Comparison of ENCODE assay signal across 8 cellular contexts in genomic region chr19:9835507-9835949, GRCh38. TPM values are rescaled to one million over a fixed set of nuclear protein-coding genes. Genes with fewer than 3 reads are reported as not detected.
A peak's percentile ranks its signal among the peaks of the same experiment; 100 is the strongest.
DNase-seq lines count a peak whose midpoint lies in the region; ATAC-seq and TF ChIP-seq lines count a peak whose summit lies in the region.

No MANE protein-coding gene starts in this region.

- POLR2A ChIA-PET in CD4-positive, alpha-beta memory T cell (lab: Charles Lee; ENCODE audit: partially characterized antibody): interaction anchor here (0.7 to 4.1 kb wide), 7 partner anchors 8 to 82 kb away, joined by 3 to 40 read pairs (median 3); partner anchors contain the start of gene UBL5
- POLR2A ChIA-PET in RWPE1 (lab: Yijun Ruan, JAX; ENCODE audit: low non-redundant PET): interaction anchor here (0.7 kb wide), 1 partner anchor 12 kb away, joined by 3 read pairs; no protein-coding TSS in a partner anchor

- H3K4me2 ChIP-seq in GM23338: peak overlapping the region; percentile 99

- peaks cover 0 to 1% (median 0%) of the 10 kb centered on the region in 8 donors for H3K9me3 Mint-ChIP-seq in CD4-positive, alpha-beta memory T cell
- no peaks in the 10 kb centered on the region for H3K9me3 Mint-ChIP-seq in GM23338

- peaks cover 26% of the 10 kb centered on the region for H3K79me2 ChIP-seq in GM23338 (replicated peaks; ENCODE audit: insufficient read depth)

- H3K36me3 Mint-ChIP-seq in CD4-positive, alpha-beta memory T cell: peaks cover 9 to 26% of the 10 kb centered on the region in 2 donors
- H3K36me3 Mint-ChIP-seq in GM23338 (ENCODE audit: low read depth): peaks cover 21% of the 10 kb centered on the region

- no peaks in the 10 kb centered on the region for H3K27me3 Mint-ChIP-seq in CD4-positive, alpha-beta memory T cell
- peaks cover 5% of the 10 kb centered on the region for H3K27me3 Mint-ChIP-seq in GM23338 (ENCODE audit: insufficient read depth, low read depth, poor library complexity)

- 1 to 4% (median 2%) methylated on average over 12 to 28 of the region's 28 CpGs for WGBS in psoas muscle, 3 donors

- H3K4me1 ChIP-seq in CD4-positive, alpha-beta memory T cell (ENCODE audit: insufficient read depth, low read length): peaks cover 14% of the 10 kb centered on the region
- peaks cover 11% of the 10 kb centered on the region; the same call in 1 of the 2 replicates for H3K4me1 ChIP-seq in GM23338 (ENCODE audit: insufficient read depth)
- peaks cover 12% of the 10 kb centered on the region for H3K4me1 ChIP-seq in psoas muscle

- H3K27ac ChIP-seq in CD4-positive, alpha-beta memory T cell (ENCODE audit: low read depth, low read length): peak overlapping the region; percentile 74
- no peak overlapping the region for H3K27ac ChIP-seq in GM23338 (ENCODE audit: low read depth)
- H3K27ac ChIP-seq in RWPE1: peak overlapping the region; percentile 71
- peak overlapping the region; percentile 80 for H3K27ac ChIP-seq in psoas muscle

- peak overlapping the region in 6 of 7 donors; percentile 80 to 91 (median 86) for H3K27ac Mint-ChIP-seq in CD4-positive, alpha-beta memory T cell
- peak overlapping the region; percentile 66; the same call in 1 of the 2 replicates for H3K27ac Mint-ChIP-seq in GM23338

- H3K4me3 Mint-ChIP-seq in CD4-positive, alpha-beta memory T cell: peak overlapping the region; percentile 79 to 89 (median 87)
- H3K4me3 Mint-ChIP-seq in GM23338: peak overlapping the region; percentile 87

- ATAC-seq in GM23338: peak; percentile 13
- ATAC-seq in psoas muscle: peak in 3 of 4 donors; percentile 9 to 17 (median 13)
- no peak for ATAC-seq in HG03135 (IDR thresholded peaks at IDR 0.05; ENCODE audit: unreplicated experiment)

- H3K4me3 ChIP-seq in CD4-positive, alpha-beta memory T cell (ENCODE audit: low read length in 2 of 2): peak overlapping the region; percentile 55 to 70
- H3K4me3 ChIP-seq in GM23338 (peak overlapping the region; percentile 88), fibroblast of pulmonary artery (replicated peaks; ENCODE audit: low read depth, low read length) (peak overlapping the region; percentile 78), psoas muscle (peak overlapping the region; percentile 96)

- H3K4me1 Mint-ChIP-seq in CD4-positive, alpha-beta memory T cell: peaks cover 11 to 29% (median 17%) of the 10 kb centered on the region in 4 donors
- H3K4me1 Mint-ChIP-seq in GM23338: peaks cover 9% of the 10 kb centered on the region

- H3K36me3 ChIP-seq in CD4-positive, alpha-beta memory T cell (ENCODE audit: insufficient read depth, low read length): peaks cover 19% of the 10 kb centered on the region
- no peaks in the 10 kb centered on the region for H3K36me3 ChIP-seq in GM23338 (ENCODE audit: insufficient read depth)
- H3K36me3 ChIP-seq in psoas muscle (ENCODE audit: insufficient read depth in 1 of 2, low read depth in 1 of 2): peaks cover 0 to 29% of the 10 kb centered on the region in 2 donors

- H3K9me2 ChIP-seq in GM23338 (ENCODE audit: insufficient read depth): no peaks in the 10 kb centered on the region

- CTCF ChIA-PET in CD4-positive, alpha-beta memory T cell (lab: Charles Lee; ENCODE audit: partially characterized antibody): interaction anchor here (0.6 to 1.5 kb wide), 6 partner anchors 10 to 736 kb away, joined by 3 to 10 read pairs (median 3); no protein-coding TSS in a partner anchor
- CTCF ChIA-PET in RWPE1 (lab: Yijun Ruan, JAX): interaction anchor here (1.1 kb wide), 1 partner anchor 403 kb away, joined by 5 read pairs; no protein-coding TSS in a partner anchor

- DNase-seq in CD4-positive, alpha-beta memory T cell: peak in 1 of 5 donors; percentile 51
- DNase-seq in GM23338 (ENCODE audit: low spot score): no peak
- no peak for DNase-seq in RWPE1 (ENCODE audit: low spot score)
- no peak for DNase-seq in fibroblast of pulmonary artery (ENCODE audit: low read depth)
- no peak for DNase-seq in psoas muscle
- DNase-seq in NAMALWA (ENCODE audit: low spot score): no peak
- DNase-seq in amniotic stem cell (lab: John Stamatoyannopoulos, UW): no peak

- no peaks in the 10 kb centered on the region for H3K9me3 ChIP-seq in CD4-positive, alpha-beta memory T cell (ENCODE audit: control insufficient read depth in 1 of 2, low read length in 2 of 2)
- no peaks in the 10 kb centered on the region for H3K9me3 ChIP-seq in psoas muscle

- intact Hi-C loops in CD4-positive, alpha-beta memory T cell (cut with micrococcal nuclease): loop anchor here (1.0 to 5.0 kb wide), 8 partner anchors 8 to 417 kb away; partner anchors contain the start of genes FBXL12, MRPL4 and UBL5
- intact Hi-C loops in psoas muscle (cut with DNase I): loop anchor here in 1 of 2 donors (10.0 kb wide), 1 partner anchor 499 kb away; the partner anchor contains the start of genes ICAM3 and RAVER1

- no peak overlapping the region for H2AFZ ChIP-seq in GM23338

- H4K20me1 ChIP-seq in GM23338 (replicated peaks; ENCODE audit: insufficient read depth): peaks cover 16% of the 10 kb centered on the region

- TF ChIP-seq CTCF in GM23338 (conservative IDR thresholded peaks at IDR 0.05; ENCODE audit: low read depth in 2 of 2) (no peak), RWPE1 (conservative IDR thresholded peaks at IDR 0.05; ENCODE audit: low read depth) (no peak), fibroblast of pulmonary artery (IDR thresholded peaks at IDR 0.05; ENCODE audit: low read length, missing control alignments) (no peak), psoas muscle (IDR thresholded peaks at IDR 0.05) (no peak)

- H3F3A ChIP-seq in GM23338 (replicated peaks; ENCODE audit: low read depth): peaks cover 8% of the 10 kb centered on the region

- H3K27me3 ChIP-seq in CD4-positive, alpha-beta memory T cell (ENCODE audit: insufficient read depth, low read length): no peaks in the 10 kb centered on the region
- no peaks in the 10 kb centered on the region for H3K27me3 ChIP-seq in GM23338 (ENCODE audit: insufficient read depth)
- no peaks in the 10 kb centered on the region for H3K27me3 ChIP-seq in psoas muscle (ENCODE audit: insufficient read depth in 3 of 3, low read length in 2 of 3)

TF ChIP-seq in GM23338, 12 proteins besides CTCF, POLR2A, EP300 and RAD21:
- no peak for TF ChIP-seq REST (IDR thresholded peaks at IDR 0.05; ENCODE audit: unreplicated experiment)
- no peak for TF ChIP-seq NANOG (IDR thresholded peaks at IDR 0.05; ENCODE audit: borderline replicate concordance)
- no peak for TF ChIP-seq EZH2 (IDR thresholded peaks at IDR 0.05; ENCODE audit: low read depth, unreplicated experiment)

RNA-seq across cellular contexts. Expression of gene PIN1, which starts 0.4 kb away (rescaled TPM):
- total RNA-seq in CD4-positive, alpha-beta memory T cell: 10 to 100 TPM; 72.1 to 76.9 TPM
- 100 to 1,000 TPM in 1 of 2 donors, 10 to 100 TPM in 1; 85.1 to 167 TPM for polyA plus RNA-seq in CD4-positive, alpha-beta memory T cell
- total RNA-seq in GM23338 (2014; rRNA removed; shearing (Covaris generic)): 102 and 127 TPM in 2 replicates
- polyA plus RNA-seq in GM23338 (2016; fragmentation: Nextera tagmentation; extraction: Ambion mirVana): 112 and 127 TPM in 2 replicates
- 10 to 100 TPM; 49.6 to 64.4 (median 56.9) TPM for total RNA-seq in psoas muscle
- 10 to 100 TPM; 63.9 to 81.1 (median 68.1) TPM for polyA plus RNA-seq in psoas muscle

RNA-seq across cellular contexts. Expression of gene UBL5, which starts 7.8 kb away (rescaled TPM):
- total RNA-seq in CD4-positive, alpha-beta memory T cell: 100 to 1,000 TPM; 241 to 247 TPM
- 100 to 1,000 TPM; 703 to 753 TPM for polyA plus RNA-seq in CD4-positive, alpha-beta memory T cell
- 304 and 484 TPM in 2 replicates for total RNA-seq in GM23338 (2014; rRNA removed; shearing (Covaris generic))
- polyA plus RNA-seq in GM23338 (2016; fragmentation: Nextera tagmentation; extraction: Ambion mirVana) (1,371 and 1,518 TPM in 2 replicates), psoas muscle (100 to 1,000 TPM; 581 to 659 (median 643) TPM)
- total RNA-seq in psoas muscle: 100 to 1,000 TPM; 262 to 368 (median 315) TPM

RNA-seq across cellular contexts. Expression of gene FBXL12, which starts 16.6 kb away (rescaled TPM):
- total RNA-seq in CD4-positive, alpha-beta memory T cell: 10 to 100 TPM; 27.8 to 30.7 TPM
- 10 to 100 TPM; 10.8 to 12.4 TPM for polyA plus RNA-seq in CD4-positive, alpha-beta memory T cell
- 25.4 and 32.8 TPM in 2 replicates for total RNA-seq in GM23338 (2014; rRNA removed; shearing (Covaris generic))
- polyA plus RNA-seq in GM23338 (2016; fragmentation: Nextera tagmentation; extraction: Ambion mirVana): 23.5 and 24.1 TPM in 2 replicates
- total RNA-seq in psoas muscle: 10 to 100 TPM; 10.4 to 22.1 (median 12.9) TPM
- 10 to 100 TPM; 11.4 to 16.6 (median 16.1) TPM for polyA plus RNA-seq in psoas muscle
